9 cellular contexts compared by ENCODE assay signal in genomic region chrX:2614911-2615310, GRCh38.
DNase-seq lines count a peak whose midpoint lies in the region; ATAC-seq and TF ChIP-seq lines count a peak whose summit lies in the region.
"Had no signal": no experiment of that assay in that cellular context is flagged by ENCODE, and none has a peak within 500 bp of the region (broad histone marks: within the 10 kb centered on the region; RNA-seq: fewer than 3 reads in every experiment).

No MANE protein-coding gene starts in this region.

- H3K9me3 Mint-ChIP-seq in CD14-positive monocyte: peaks cover 0 to 1% (median 0%) of the 10 kb centered on the region in 7 donors

- no peak overlapping the region for H3K4me2 ChIP-seq in PC-9

- intact Hi-C loops in CD14-positive monocyte (cut with micrococcal nuclease) (loop anchor here in 1 of 2 donors (5.0 kb wide), 1 partner anchor 92 kb away; no protein-coding TSS in a partner anchor), esophagus muscularis mucosa (cut with DNase I) (loop anchor here (10.0 kb wide), 1 partner anchor 80 kb away; the partner anchor contains the start of gene CD99), posterior vena cava (cut with DNase I) (no loop called here), PC-9 (cut with micrococcal nuclease; ENCODE audit: unreplicated experiment) (no loop called here)

- peak; percentile 70 for ATAC-seq in omental fat pad (ENCODE audit: low FRiP score)
- ATAC-seq in HG03469 (IDR thresholded peaks at IDR 0.05; ENCODE audit: unreplicated experiment): no peak
- no peak for ATAC-seq in HG03342 (IDR thresholded peaks at IDR 0.05; ENCODE audit: unreplicated experiment)

- no TSS peak for BruUV-seq in PC-9 (replicated peaks; lab: Mats Ljungman, UMichigan)

- H3K4me1 Mint-ChIP-seq in CD14-positive monocyte: peaks cover 50% of the 10 kb centered on the region

- no peaks in the 10 kb centered on the region for H4K20me1 ChIP-seq in PC-9 (ENCODE audit: insufficient read depth)

- H3K36me3 Mint-ChIP-seq in CD14-positive monocyte: peaks cover 59 to 62% of the 10 kb centered on the region in 2 donors

- peaks cover 3 to 24% (median 16%) of the 10 kb centered on the region in 4 donors for H3K4me1 ChIP-seq in esophagus muscularis mucosa
- peaks cover 11% of the 10 kb centered on the region for H3K4me1 ChIP-seq in PC-9 (replicated peaks; ENCODE audit: insufficient read depth)

- WGBS in esophagus muscularis mucosa: 9% methylated on average over 3 of the region's 3 CpGs

- H3K27ac Mint-ChIP-seq in CD14-positive monocyte: peak overlapping the region; percentile 86 to 95 (median 89)

- TF ChIP-seq CTCF in CD14-positive monocyte (IDR thresholded peaks at IDR 0.05): peak; percentile 42
- peak; percentile 20 for TF ChIP-seq CTCF in NB4 (IDR thresholded peaks at IDR 0.05; ENCODE audit: low read depth, low read length)
- TF ChIP-seq CTCF in esophagus muscularis mucosa (IDR thresholded peaks at IDR 0.05): peak in 2 of 3 experiments; percentile 32 to 43
- TF ChIP-seq CTCF in omental fat pad (IDR thresholded peaks at IDR 0.05): no peak
- TF ChIP-seq CTCF in PC-9 (conservative IDR thresholded peaks at IDR 0.05): no peak

- H3K79me2 ChIP-seq in PC-9 (ENCODE audit: low read depth): peaks cover 6% of the 10 kb centered on the region; the same call in 1 of the 2 replicates

- H3K4me3 ChIP-seq in NB4 (ENCODE audit: low read depth, low read length) (no peak overlapping the region), esophagus muscularis mucosa (no peak overlapping the region), PC-9 (no peak overlapping the region)

- POLR2A ChIA-PET in PC-9 (lab: Charles Lee; ENCODE audit: unreplicated experiment): no interaction called here

- H3K9me2 ChIP-seq in PC-9 (ENCODE audit: insufficient read depth): no peaks in the 10 kb centered on the region

- H3K36me3 ChIP-seq in esophagus muscularis mucosa (peaks cover 0 to 39% (median 8%) of the 10 kb centered on the region in 4 donors), PC-9 (ENCODE audit: low read depth) (peaks cover 5% of the 10 kb centered on the region; the same call in 1 of the 2 replicates)

- DNase-seq in CD14-positive monocyte (ENCODE audit: low spot score) (peak; percentile 58), NB4 (ENCODE audit: low read depth) (peak; percentile 83), esophagus muscularis mucosa (ENCODE audit: extremely low spot score) (no peak), omental fat pad (ENCODE audit: low spot score) (no peak), posterior vena cava (ENCODE audit: low spot score) (no peak), PC-9 (no peak)
- DNase-seq: NCI-H524 had no signal

- no peak for TF ChIP-seq POLR2A in NB4 (IDR thresholded peaks at IDR 0.05; ENCODE audit: extremely low read depth, insufficient read length)
- no peak for TF ChIP-seq POLR2A in esophagus muscularis mucosa (IDR thresholded peaks at IDR 0.05; ENCODE audit: low read depth)

- peaks cover 0 to 5% (median 0%) of the 10 kb centered on the region in 3 donors for H3K27me3 Mint-ChIP-seq in CD14-positive monocyte (ENCODE audit: low read depth in 3 of 3)

- no peak overlapping the region for H2AFZ ChIP-seq in PC-9

- CTCF ChIA-PET in PC-9 (lab: Charles Lee): no interaction called here

- no peak for TF ChIP-seq EP300 in esophagus muscularis mucosa (IDR thresholded peaks at IDR 0.05)

- H3K27ac ChIP-seq in esophagus muscularis mucosa (replicated peaks in 1 of 4) (peak overlapping the region in 2 of 4 donors; percentile 10 to 42), PC-9 (no peak overlapping the region)

- no peaks in the 10 kb centered on the region for H3K9me3 ChIP-seq in esophagus muscularis mucosa
- H3K9me3 ChIP-seq in PC-9 (ENCODE audit: insufficient read depth, low read depth): no peaks in the 10 kb centered on the region

- no peaks in the 10 kb centered on the region for H3K27me3 ChIP-seq in esophagus muscularis mucosa
- H3K27me3 ChIP-seq in PC-9 (ENCODE audit: insufficient read depth, low read depth): no peaks in the 10 kb centered on the region

- H3K4me3 Mint-ChIP-seq in CD14-positive monocyte: peak overlapping the region; percentile 9 to 86

- H3F3A ChIP-seq in PC-9 (ENCODE audit: insufficient read depth, low read depth): peaks cover 3% of the 10 kb centered on the region; the same call in 1 of the 2 replicates

Comparison
In these comparisons a context has a peak if more than half of its experiments do, and no peak if none do; other contexts are left out.
1. DNase-seq: peak in CD14-positive monocyte (single experiment) and NB4 (single experiment); none in esophagus muscularis mucosa (single experiment), omental fat pad (single experiment), posterior vena cava (single experiment) and PC-9 (0 of 2).
2. CTCF ChIP-seq: peak in CD14-positive monocyte (single experiment), NB4 (single experiment) and esophagus muscularis mucosa (2 of 3); none in omental fat pad (0 of 3) and PC-9 (single experiment).